Comparison of ENCODE assay signal across 22 cellular contexts in genomic region chr17:47338026-47338425, GRCh38.
"Had no signal": no experiment of that assay in that cellular context is flagged by ENCODE, and none has a peak within 500 bp of the region (broad histone marks: within the 10 kb centered on the region; RNA-seq: fewer than 3 reads in every experiment).

No MANE protein-coding gene starts in this region.

- DNase-seq: islet precursor cell; left cardiac atrium; left ventricle myocardium superior; lower lobe of right lung; mammary epithelial cell; mesenchymal stem cell; naive thymus-derived CD8-positive, alpha-beta T cell; nucleus accumbens; pancreas; psoas muscle; right lobe of liver; stimulated activated CD4-positive, alpha-beta T cell treated with anti-CD3 and anti-CD28 coated beads, Interleukin-1b, Interleukin-23, amount 100 ng/mL, for 48 hours; stimulated activated CD4-positive, alpha-beta T cell treated with anti-CD3 and anti-CD28 coated beads, Interleukin-2, amount 100 ng/mL, for 48 hours; stimulated activated CD4-positive, alpha-beta T cell treated with anti-CD3 and anti-CD28 coated beads, Interleukin-4, amount 100 ng/mL, for 4 hours; stimulated activated CD8-positive, alpha-beta memory T cell treated with anti-CD3 and anti-CD28 coated beads, Interleukin-4, amount 100 ng/mL, for 48 hours; stimulated activated naive CD4-positive, alpha-beta T cell treated with Interleukin-2 at 50 U/mL for 16 hours; stimulated activated naive CD8-positive, alpha-beta T cell treated with anti-CD3 and anti-CD28 coated beads, Interleukin-15, amount 100 ng/mL, for 72 hours; substantia nigra; testis; thyroid gland; transverse colon; upper lobe of left lung had no signal
